In the genomic region with DNA sequence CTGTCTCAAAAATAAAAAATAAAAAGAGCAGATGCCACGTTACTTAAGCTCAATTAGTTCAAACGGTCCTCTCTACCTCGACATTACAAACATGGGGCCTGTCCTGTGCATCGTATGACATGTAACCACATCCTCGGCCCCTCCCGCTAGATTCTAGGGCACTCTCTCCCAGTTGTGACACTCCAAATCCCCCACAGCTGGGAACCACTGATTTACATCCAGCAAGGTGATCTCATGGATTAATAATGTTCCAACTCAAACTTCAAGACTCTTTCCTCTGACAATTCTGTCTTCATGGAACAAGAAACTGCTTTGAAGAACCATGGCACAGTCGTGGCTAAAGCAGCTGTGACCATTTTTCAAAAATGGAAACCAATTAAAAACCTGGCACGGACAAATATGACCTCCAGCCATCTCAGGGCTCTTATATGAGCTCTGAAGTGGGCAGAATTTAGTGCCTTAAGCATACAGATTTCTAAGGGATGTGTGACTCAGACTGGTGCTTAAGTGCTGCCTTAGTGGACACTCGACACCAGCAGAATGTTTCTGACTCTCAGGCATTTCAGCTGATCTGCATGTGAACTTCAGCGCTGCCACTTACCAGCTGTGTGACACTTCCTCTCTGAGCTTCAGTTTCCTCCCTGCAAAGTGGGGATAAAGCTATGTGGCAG, we compare ENCODE assay signal across 9 cellular contexts.
DNase-seq lines count a peak whose midpoint lies in the region; ATAC-seq and TF ChIP-seq lines count a peak whose summit lies in the region.
"Had no signal": no experiment of that assay in that cellular context is flagged by ENCODE, and none has a peak within 500 bp of the region (broad histone marks: within the 10 kb centered on the region; RNA-seq: fewer than 3 reads in every experiment).

No MANE protein-coding gene starts in this region.

- H3K27me3 Mint-ChIP-seq in dendritic cell treated with granulocyte-macrophage colony-stimulating factor and Interleukin-4, amounts not matched to agents 40 ng/mL and 50 ng/mL, for 4 days = no peaks in the 10 kb centered on the region

- TF ChIP-seq CTCF in retinal pigment epithelial cell (conservative IDR thresholded peaks at IDR 0.05; ENCODE audit: low read depth, low read length) = no peak

- no peak for ATAC-seq in GM18498 (IDR thresholded peaks at IDR 0.05; ENCODE audit: unreplicated experiment)
- ATAC-seq: activated CD4-positive, CD25-positive, alpha-beta regulatory T cell treated with anti-CD3 and anti-CD28 coated beads, Interleukin-2, amount 50 U/mL, for 24 hours had no signal

- peak overlapping the region; percentile 79 for H3K27ac Mint-ChIP-seq in dendritic cell treated with granulocyte-macrophage colony-stimulating factor and Interleukin-4, amounts not matched to agents 40 ng/mL and 50 ng/mL, for 4 days

- H3K4me3 Mint-ChIP-seq in dendritic cell treated with granulocyte-macrophage colony-stimulating factor and Interleukin-4, amounts not matched to agents 40 ng/mL and 50 ng/mL, for 4 days = no peak overlapping the region

- peak; percentile 43 for DNase-seq in DMS 273 (lab: John Stamatoyannopoulos, UW; ENCODE audit: unreplicated experiment)
- DNase-seq in DMS 273 treated with DMSO at 0.1 percent for 48 hours (lab: John Stamatoyannopoulos, UW) = no peak
- peak; percentile 82 for DNase-seq in NCI-H510A (lab: John Stamatoyannopoulos, UW)
- peak; percentile 85 for DNase-seq in retinal pigment epithelial cell (ENCODE audit: low read depth)
- DNase-seq in stimulated activated CD4-positive, alpha-beta T cell treated with anti-CD3 and anti-CD28 coated beads, Interleukin-12 subunit alpha, Interleukin-12 subunit beta, amount 100 ng/mL, for 4 hours = no peak
- no peak for DNase-seq in effector CD8-positive, alpha-beta T cell (lab: John Stamatoyannopoulos, UW)

- no peaks in the 10 kb centered on the region for H3K36me3 Mint-ChIP-seq in dendritic cell treated with granulocyte-macrophage colony-stimulating factor and Interleukin-4, amounts not matched to agents 40 ng/mL and 50 ng/mL, for 4 days (ENCODE audit: low read depth)

- no peaks in the 10 kb centered on the region for H3K9me3 Mint-ChIP-seq in dendritic cell treated with granulocyte-macrophage colony-stimulating factor and Interleukin-4, amounts not matched to agents 40 ng/mL and 50 ng/mL, for 4 days

- intact Hi-C loops in dendritic cell treated with granulocyte-macrophage colony-stimulating factor and Interleukin-4, amounts not matched to agents 40 ng/mL and 50 ng/mL, for 4 days (cut with micrococcal nuclease) = no loop called here

- H3K4me3 ChIP-seq in retinal pigment epithelial cell (ENCODE audit: low read length) = no peak overlapping the region

- peaks cover 59% of the 10 kb centered on the region for H3K4me1 Mint-ChIP-seq in dendritic cell treated with granulocyte-macrophage colony-stimulating factor and Interleukin-4, amounts not matched to agents 40 ng/mL and 50 ng/mL, for 4 days (ENCODE audit: low read depth)

Comparison
In these comparisons a context has a peak if more than half of its experiments do, and no peak if none do; other contexts are left out.
1. DNase-seq: peak in DMS 273 (single experiment), NCI-H510A (single experiment) and retinal pigment epithelial cell (single experiment); none in DMS 273 treated with DMSO at 0.1 percent for 48 hours (single experiment), stimulated activated CD4-positive, alpha-beta T cell treated with anti-CD3 and anti-CD28 coated beads, Interleukin-12 subunit alpha, Interleukin-12 subunit beta, amount 100 ng/mL, for 4 hours (single experiment) and effector CD8-positive, alpha-beta T cell (single experiment).